21 cellular contexts compared by ENCODE assay signal in the genomic region with DNA sequence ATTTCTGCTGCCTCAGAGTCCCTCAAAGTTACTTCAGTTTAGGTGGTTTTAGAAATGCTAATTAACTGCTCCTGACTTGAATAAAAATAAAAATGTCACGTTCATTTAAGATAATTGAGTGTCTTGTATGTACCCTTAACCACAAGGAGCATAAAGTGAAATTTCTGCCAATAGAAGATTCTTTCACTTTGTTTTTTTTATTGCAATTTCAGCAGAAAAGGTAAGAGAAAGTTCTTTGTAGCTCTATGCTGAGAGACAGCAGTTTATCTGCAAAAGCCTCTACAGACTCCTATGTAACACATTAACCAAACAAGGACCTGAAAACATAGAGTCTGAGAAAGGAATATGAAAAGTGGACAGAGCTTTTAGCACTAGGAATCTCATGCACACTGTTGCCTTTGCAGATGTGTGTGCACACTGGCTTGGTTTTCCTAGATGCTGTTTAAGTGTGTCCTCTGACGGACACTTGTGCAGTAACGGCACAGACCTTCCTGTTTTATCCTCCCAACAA. TPM values are rescaled to one million over a fixed set of nuclear protein-coding genes. Genes with fewer than 3 reads are reported as not detected.
"Had no signal": no experiment of that assay in that cellular context is flagged by ENCODE, and none has a peak within 500 bp of the region (broad histone marks: within the 10 kb centered on the region; RNA-seq: fewer than 3 reads in every experiment).

No MANE protein-coding gene starts in this region.

- H3K4me1 ChIP-seq: neural progenitor cell, stomach had no signal

- H3K27me3 ChIP-seq: dorsolateral prefrontal cortex, heart left ventricle, neural progenitor cell, ovary, right atrium auricular region, stomach had no signal

- H3K9ac ChIP-seq: neural progenitor cell had no signal

- ATAC-seq: esophagus mucosa, heart left ventricle, left lobe of liver, natural killer cell had no signal

- H3K36me3 ChIP-seq: heart left ventricle, neural progenitor cell, ovary, right atrium auricular region, stomach, thoracic aorta had no signal

- H3K4me3 Mint-ChIP-seq: natural killer cell, neural progenitor cell had no signal

- H3K27ac Mint-ChIP-seq: natural killer cell, neural progenitor cell had no signal

- H3K36me3 Mint-ChIP-seq: natural killer cell, neural progenitor cell had no signal

- DNase-seq: dorsolateral prefrontal cortex; effector CD8-positive, alpha-beta T cell; heart left ventricle; hypothalamus; kidney glomerular epithelial cell; mammary epithelial cell; natural killer cell; nucleus accumbens; ovary; small intestine; stimulated activated CD4-positive, alpha-beta T cell treated with anti-CD3 and anti-CD28 coated beads, Interleukin-12 subunit alpha, Interleukin-12 subunit beta, amount 100 ng/mL, for 4 hours; stimulated activated naive CD4-positive, alpha-beta T cell; stomach; substantia nigra; trophoblast cell had no signal

- H2AFZ ChIP-seq: neural progenitor cell had no signal

- H3K4me3 ChIP-seq: coronary artery, dorsolateral prefrontal cortex, heart left ventricle, neural progenitor cell, ovary, right atrium auricular region, stomach, thoracic aorta had no signal

- H3K27ac ChIP-seq: coronary artery, dorsolateral prefrontal cortex, heart left ventricle, neural progenitor cell, ovary, right atrium auricular region, stomach, thoracic aorta had no signal

- H3K9me3 ChIP-seq: ovary, thoracic aorta had no signal

- H3K4me2 ChIP-seq: neural progenitor cell had no signal

- H3K4me1 Mint-ChIP-seq: natural killer cell, neural progenitor cell had no signal

RNA-seq across cellular contexts. Expression of a gene that starts 11.6 kb away (rescaled TPM):
- total RNA-seq: natural killer cell had no signal
